In genomic region chr1:107877092-107877491, GRCh38 we compare ENCODE assay signal across 12 cellular contexts.
A peak's percentile ranks its signal among the peaks of the same experiment; 100 is the strongest.
DNase-seq lines count a peak whose midpoint lies in the region; ATAC-seq, FAIRE-seq and TF ChIP-seq lines count a peak whose summit lies in the region.
"Had no signal": no experiment of that assay in that cellular context is flagged by ENCODE, and none has a peak within 500 bp of the region (broad histone marks: within the 10 kb centered on the region; RNA-seq: fewer than 3 reads in every experiment).

No MANE protein-coding gene starts in this region.

- TF ChIP-seq EP300 in HepG2 (IDR thresholded peaks at IDR 0.05; ENCODE audit: low read depth in 2 of 2, low read length in 2 of 2) (no peak), HepG2 (CRISPR knock-in tag; IDR thresholded peaks at IDR 0.05; ENCODE audit: borderline replicate concordance) (no peak)

- H3K79me2 ChIP-seq in PC-9 (ENCODE audit: low read depth) (no peaks in the 10 kb centered on the region), HepG2 (ENCODE audit: insufficient read depth, low read length) (no peaks in the 10 kb centered on the region)

- TF ChIP-seq CTCF in BJ (IDR thresholded peaks at IDR 0.05; ENCODE audit: insufficient read depth, low read depth, low read length) (no peak), PC-9 (conservative IDR thresholded peaks at IDR 0.05) (no peak), HepG2 (CRISPR knock-in tag; IDR thresholded peaks at IDR 0.05) (no peak), right lobe of liver (IDR thresholded peaks at IDR 0.05) (no peak)

- no peak overlapping the region for H3K27ac ChIP-seq in PC-9
- no peak overlapping the region for H3K27ac ChIP-seq in HepG2 (ENCODE audit: extremely low read length, insufficient read depth, low read length)
- H3K27ac ChIP-seq in right lobe of liver = no peak overlapping the region
- H3K27ac ChIP-seq: tibial artery had no signal

- peaks cover 18 to 26% (median 21%) of the 10 kb centered on the region in 3 donors for H3K36me3 Mint-ChIP-seq in immature natural killer cell
- H3K36me3 Mint-ChIP-seq: WTC11 had no signal

- TF ChIP-seq POLR2A in HepG2 (IDR thresholded peaks at IDR 0.05; ENCODE audit: insufficient read depth in 1 of 2, low read depth in 2 of 2, low read length in 2 of 2) (no peak), right lobe of liver (IDR thresholded peaks at IDR 0.05) (no peak)

- CTCF ChIA-PET in BJ (lab: Yijun Ruan, JAX) (no interaction called here), PC-9 (lab: Charles Lee) (no interaction called here), HepG2 (lab: Yijun Ruan, JAX; ENCODE audit: low intra/inter-chr PET ratio, low total read pairs) (no interaction called here)

- in situ Hi-C loops in HepG2 (cut with HindIII; ENCODE audit: extremely low pct_ligation_motif_present, low pct_unique_long_range_greater_than_20kb) = no loop called here

- H3K27ac Mint-ChIP-seq in immature natural killer cell = peak overlapping the region in 3 of 6 donors; percentile 36 to 52 (median 44)
- H3K27ac Mint-ChIP-seq: HFFc6 had no signal

- peaks cover 0 to 1% (median 0%) of the 10 kb centered on the region in 3 donors for H3K27me3 Mint-ChIP-seq in immature natural killer cell (ENCODE audit: low read depth in 3 of 3)

- H4K20me1 ChIP-seq in PC-9 (ENCODE audit: insufficient read depth) = no peaks in the 10 kb centered on the region
- no peaks in the 10 kb centered on the region for H4K20me1 ChIP-seq in HepG2 (ENCODE audit: insufficient read depth, low read length)

- H3K4me2 ChIP-seq in PC-9 (peak overlapping the region; percentile 13; the same call in 1 of the 2 replicates), HepG2 (ENCODE audit: low read depth, low read length) (no peak overlapping the region)

- H3K4me1 ChIP-seq in PC-9 (replicated peaks; ENCODE audit: insufficient read depth) = peaks cover 11% of the 10 kb centered on the region
- no peaks in the 10 kb centered on the region for H3K4me1 ChIP-seq in HepG2 (ENCODE audit: insufficient read depth, low read length)
- H3K4me1 ChIP-seq in right lobe of liver = no peaks in the 10 kb centered on the region
- H3K4me1 ChIP-seq: tibial artery had no signal

- H3K4me3 Mint-ChIP-seq in immature natural killer cell = peak overlapping the region; percentile 2 to 50 (median 18)
- H3K4me3 Mint-ChIP-seq: HFFc6, WTC11 had no signal

- no peak overlapping the region for H3K9ac ChIP-seq in HepG2 (ENCODE audit: insufficient read depth, low read depth, low read length)

- ATAC-seq in HepG2 = no peak
- no peak for ATAC-seq in HG03039 (IDR thresholded peaks at IDR 0.05; ENCODE audit: unreplicated experiment)
- ATAC-seq in right lobe of liver = no peak

- FAIRE-seq in HepG2 (lab: Jason Lieb, UNC) = no peak

- H2AFZ ChIP-seq in PC-9 = no peak overlapping the region
- H2AFZ ChIP-seq in HepG2 (ENCODE audit: low read length) = no peak overlapping the region

- H3K4me1 Mint-ChIP-seq in immature natural killer cell = peaks cover 82 to 96% of the 10 kb centered on the region in 2 donors

- no peaks in the 10 kb centered on the region; the same call in 1 of the 2 replicates for H3K9me3 ChIP-seq in PC-9 (ENCODE audit: insufficient read depth, low read depth)
- no peaks in the 10 kb centered on the region for H3K9me3 ChIP-seq in HepG2 (ENCODE audit: low read length)
- no peaks in the 10 kb centered on the region for H3K9me3 ChIP-seq in right lobe of liver
- H3K9me3 ChIP-seq: tibial artery had no signal

- no peak overlapping the region for H3K4me3 ChIP-seq in BJ (ENCODE audit: low read depth, low read length)
- H3K4me3 ChIP-seq in PC-9 = no peak overlapping the region
- H3K4me3 ChIP-seq in HepG2 (replicated peaks in 1 of 3; ENCODE audit: insufficient read depth in 1 of 3, low read depth in 2 of 3, low read length in 3 of 3) = no peak overlapping the region
- no peak overlapping the region for H3K4me3 ChIP-seq in right lobe of liver
- H3K4me3 ChIP-seq: tibial artery had no signal

- H3K9me3 Mint-ChIP-seq in immature natural killer cell = peaks cover 0 to 14% (median 3%) of the 10 kb centered on the region in 6 donors
- H3K9me3 Mint-ChIP-seq: HFFc6, WTC11 had no signal

- intact Hi-C loops in PC-9 (cut with micrococcal nuclease; ENCODE audit: unreplicated experiment) = no loop called here
- intact Hi-C loops in HepG2 (cut with micrococcal nuclease; ENCODE audit: unreplicated experiment) = no loop called here
- intact Hi-C loops in right lobe of liver (cut with DNase I) = no loop called here

- H3K36me3 ChIP-seq in BJ (ENCODE audit: control insufficient read depth, insufficient read depth, low read length) (no peaks in the 10 kb centered on the region), PC-9 (ENCODE audit: low read depth) (no peaks in the 10 kb centered on the region), HepG2 (replicated peaks in 1 of 2; ENCODE audit: control insufficient read depth in 1 of 2, insufficient read depth in 2 of 2, low read length in 2 of 2) (no peaks in the 10 kb centered on the region), right lobe of liver (no peaks in the 10 kb centered on the region)
- H3K36me3 ChIP-seq: tibial artery had no signal

- no peaks in the 10 kb centered on the region for H3F3A ChIP-seq in PC-9 (ENCODE audit: insufficient read depth, low read depth)

- H3K27me3 ChIP-seq in BJ (ENCODE audit: control insufficient read depth, insufficient read depth, low read length) (no peaks in the 10 kb centered on the region), PC-9 (ENCODE audit: insufficient read depth, low read depth) (no peaks in the 10 kb centered on the region), HepG2 (ENCODE audit: control insufficient read depth in 1 of 2, insufficient read depth in 2 of 2, low read length in 2 of 2) (no peaks in the 10 kb centered on the region), right lobe of liver (no peaks in the 10 kb centered on the region)
- H3K27me3 ChIP-seq: tibial artery had no signal

- WGBS in HepG2 (ENCODE audit: low lambda C conversion rate) = 0% methylated on average over 2 of the region's 2 CpGs
- 43% methylated on average over 2 of the region's 2 CpGs for WGBS in right lobe of liver (ENCODE audit: insufficient coverage, low coverage, low lambda C conversion rate, missing lambda C conversion rate)

- DNase-seq in BJ (ENCODE audit: low read depth) (peak; percentile 8), HCEC 1CT (peak; percentile 1), PC-9 (peak in 1 of 2 experiments; percentile 54), immature natural killer cell (no peak), HepG2 (ENCODE audit: low spot score) (no peak), SK-N-DZ (ENCODE audit: low spot score) (no peak), right lobe of liver (no peak)
- DNase-seq: anterior cingulate cortex, HFFc6, tibial artery had no signal

- POLR2A ChIA-PET in BJ (lab: Charles Lee) = no interaction called here
- POLR2A ChIA-PET in PC-9 (lab: Charles Lee; ENCODE audit: unreplicated experiment) = no interaction called here
- POLR2A ChIA-PET in HepG2 (lab: Yijun Ruan, JAX) = no interaction called here

- no peaks in the 10 kb centered on the region for H3K9me2 ChIP-seq in PC-9 (ENCODE audit: insufficient read depth)

- no peak for TF ChIP-seq RAD21 in HepG2 (CRISPR knock-in tag; IDR thresholded peaks at IDR 0.05)

- BruUV-seq in PC-9 (replicated peaks; lab: Mats Ljungman, UMichigan) (no TSS peak), HepG2 (replicated peaks; lab: Mats Ljungman, UMichigan) (no TSS peak)

TF ChIP-seq in HepG2, 621 proteins besides CTCF, POLR2A, EP300 and RAD21:
- TF ChIP-seq SP140L (CRISPR knock-in tag; IDR thresholded peaks at IDR 0.05; ENCODE audit: borderline replicate concordance) = no peak
- no peak for TF ChIP-seq HMG20B (CRISPR knock-in tag; conservative IDR thresholded peaks at IDR 0.05)
- TF ChIP-seq ZNF672 (CRISPR knock-in tag; IDR thresholded peaks at IDR 0.05) = no peak
- no peak for TF ChIP-seq NFE2L2 (IDR thresholded peaks at IDR 0.05; ENCODE audit: low read length)
- no peak for TF ChIP-seq BORCS8-MEF2B (CRISPR knock-in tag; IDR thresholded peaks at IDR 0.05)
- TF ChIP-seq MEIS2 (CRISPR knock-in tag; IDR thresholded peaks at IDR 0.05) = no peak
- TF ChIP-seq ZNF143 (CRISPR knock-in tag; IDR thresholded peaks at IDR 0.05) = no peak
- TF ChIP-seq NFYC (CRISPR knock-in tag; IDR thresholded peaks at IDR 0.05) = no peak
- no peak for TF ChIP-seq IRF9 (CRISPR knock-in tag; IDR thresholded peaks at IDR 0.05; ENCODE audit: borderline replicate concordance)

Comparison
In these comparisons a context has a peak if more than half of its experiments do, and no peak if none do; other contexts are left out.
1. DNase-seq: peak in BJ (single experiment) and HCEC 1CT (single experiment); none in immature natural killer cell (0 of 3), HepG2 (single experiment), SK-N-DZ (single experiment) and right lobe of liver (0 of 3).